ENCODE assay signal across 9 cellular contexts in genomic region chr22:36816635-36817428, GRCh38. TPM values are rescaled to one million over a fixed set of nuclear protein-coding genes. Genes with fewer than 3 reads are reported as not detected.
DNase-seq lines count a peak whose midpoint lies in the region; ATAC-seq and TF ChIP-seq lines count a peak whose summit lies in the region.
"Had no signal": no experiment of that assay in that cellular context is flagged by ENCODE, and none has a peak within 500 bp of the region (broad histone marks: within the 10 kb centered on the region; RNA-seq: fewer than 3 reads in every experiment).

A gene with protein sequence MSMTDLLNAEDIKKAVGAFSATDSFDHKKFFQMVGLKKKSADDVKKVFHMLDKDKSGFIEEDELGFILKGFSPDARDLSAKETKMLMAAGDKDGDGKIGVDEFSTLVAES (minus strand): TSS chr22:36817035. CDS start chr22:36817005, 30 bp downstream.

- H3K36me3 ChIP-seq in BE2C: no peaks in the 10 kb centered on the region
- no peaks in the 10 kb centered on the region for H3K36me3 ChIP-seq in MG63

- H3K4me3 ChIP-seq in BE2C (ENCODE audit: low read depth, low read length) (no peak within 1 kb of the TSS), MG63 (no peak within 1 kb of the TSS), dorsolateral prefrontal cortex (peak within 1 kb of the TSS in 58 of 59 donors; percentile 12 to 62 (median 42))

- H3K9me3 ChIP-seq in BE2C (no peaks in the 10 kb centered on the region), MG63 (no peaks in the 10 kb centered on the region)

- H3K4me1 ChIP-seq in BE2C: no peaks in the 10 kb centered on the region

- in situ Hi-C loops in G401 (cut with HindIII; ENCODE audit: low sequenced_read_pairs): no loop called here

- TF ChIP-seq CTCF in BE2C (IDR thresholded peaks at IDR 0.05; ENCODE audit: low read depth, low read length) (no peak), dorsolateral prefrontal cortex (IDR thresholded peaks at IDR 0.05 in 54 of 56, conservative IDR thresholded peaks at IDR 0.05 in 2 of 56; ENCODE audit: low read depth in 1 of 56, partially characterized antibody in 56 of 56) (no peak)

- ATAC-seq in GM18867 (IDR thresholded peaks at IDR 0.05; ENCODE audit: unreplicated experiment) (no peak), HG02588 (IDR thresholded peaks at IDR 0.05; ENCODE audit: unreplicated experiment) (no peak)

- intact Hi-C loops in dorsolateral prefrontal cortex (cut with DNase I): no loop called here

- H3K27me3 ChIP-seq in BE2C: peaks cover 72% of the 10 kb centered on the region
- H3K27me3 ChIP-seq in MG63: peaks cover 39% of the 10 kb centered on the region
- H3K27me3 ChIP-seq in dorsolateral prefrontal cortex: peaks cover 0 to 52% (median 38%) of the 10 kb centered on the region in 45 donors

- H3K27ac ChIP-seq in dorsolateral prefrontal cortex: peak within 1 kb of the TSS in 2 of 59 donors; percentile 43 to 48

- peak; percentile 57 for DNase-seq in BE2C
- peak; percentile 38 for DNase-seq in MG63
- peak in 3 of 10 donors; percentile 51 to 65 (median 59) for DNase-seq in dorsolateral prefrontal cortex
- peak; percentile 23 for DNase-seq in myocyte (ENCODE audit: low read depth)
- no peak for DNase-seq in kidney glomerular epithelial cell (lab: John Stamatoyannopoulos, UW)
- DNase-seq in G401 (ENCODE audit: low spot score): no peak

RNA-seq across cellular contexts. Expression of the gene that starts here (rescaled TPM):
- polyA plus RNA-seq in BE2C (2012; ENCODE audit: insufficient read depth, insufficient read length, low read depth): not detected
- not detected in 2 replicates for total RNA-seq in MG63 (2014; rRNA removed; shearing (Covaris generic); ENCODE audit: low replicate concordance)
- total RNA-seq in dorsolateral prefrontal cortex: 100 to 1,000 TPM in 5 of 120 experiments, 10 to 100 TPM in 111, 1 to 10 TPM in 4; 4.4 to 160 (median 40.4) TPM
- 3.3 and 30.7 TPM in 2 replicates for total RNA-seq in myocyte
- 24.7 TPM for polyA plus RNA-seq in myocyte (2012)
- not detected in 2 replicates for total RNA-seq in G401 (2014; rRNA removed; shearing (Covaris generic))
- total RNA-seq: activated CD8-positive, alpha-beta memory T cell treated with anti-CD3 and anti-CD28 coated beads for 36 hours had no signal

Comparison
In these comparisons a context has a peak if more than half of its experiments do, and no peak if none do; other contexts are left out.
1. Peak in DNase-seq in MG63; RNA of the gene not detected or under 1 TPM.
2. DNase-seq: peak in BE2C (single experiment) and myocyte (single experiment); none in kidney glomerular epithelial cell (single experiment) and G401 (single experiment).
3. H3K4me3 ChIP-seq: peak in dorsolateral prefrontal cortex (58 of 59); none in BE2C (single experiment) and MG63 (single experiment).